ENCODE assay signal across 1 cellular context in the genomic region with DNA sequence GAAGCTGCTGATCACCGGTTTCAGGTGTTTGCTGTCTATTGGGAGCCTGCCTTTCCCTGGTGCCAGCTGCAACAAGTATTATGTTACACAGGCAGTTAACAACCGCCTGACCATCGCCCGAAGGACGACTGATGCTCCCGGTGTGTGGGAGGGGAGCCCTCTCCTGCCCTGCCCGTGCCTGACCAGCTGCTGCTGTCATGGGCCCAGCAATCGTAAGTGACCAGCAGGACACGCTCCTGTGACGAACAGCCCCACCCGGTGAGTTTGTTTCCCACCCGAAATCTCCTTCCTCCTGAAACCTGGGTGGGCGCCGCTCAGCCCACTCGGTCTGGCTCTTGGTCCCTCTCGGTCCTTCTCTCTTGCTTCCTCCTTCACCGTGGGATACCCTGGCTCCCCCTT.
TF ChIP-seq lines count a peak whose summit lies in the region.

No MANE protein-coding gene starts in this region.

TF ChIP-seq in HepG2, 621 proteins besides CTCF, POLR2A, EP300 and RAD21 (continued from another document):
- TF ChIP-seq, protein P1, sequence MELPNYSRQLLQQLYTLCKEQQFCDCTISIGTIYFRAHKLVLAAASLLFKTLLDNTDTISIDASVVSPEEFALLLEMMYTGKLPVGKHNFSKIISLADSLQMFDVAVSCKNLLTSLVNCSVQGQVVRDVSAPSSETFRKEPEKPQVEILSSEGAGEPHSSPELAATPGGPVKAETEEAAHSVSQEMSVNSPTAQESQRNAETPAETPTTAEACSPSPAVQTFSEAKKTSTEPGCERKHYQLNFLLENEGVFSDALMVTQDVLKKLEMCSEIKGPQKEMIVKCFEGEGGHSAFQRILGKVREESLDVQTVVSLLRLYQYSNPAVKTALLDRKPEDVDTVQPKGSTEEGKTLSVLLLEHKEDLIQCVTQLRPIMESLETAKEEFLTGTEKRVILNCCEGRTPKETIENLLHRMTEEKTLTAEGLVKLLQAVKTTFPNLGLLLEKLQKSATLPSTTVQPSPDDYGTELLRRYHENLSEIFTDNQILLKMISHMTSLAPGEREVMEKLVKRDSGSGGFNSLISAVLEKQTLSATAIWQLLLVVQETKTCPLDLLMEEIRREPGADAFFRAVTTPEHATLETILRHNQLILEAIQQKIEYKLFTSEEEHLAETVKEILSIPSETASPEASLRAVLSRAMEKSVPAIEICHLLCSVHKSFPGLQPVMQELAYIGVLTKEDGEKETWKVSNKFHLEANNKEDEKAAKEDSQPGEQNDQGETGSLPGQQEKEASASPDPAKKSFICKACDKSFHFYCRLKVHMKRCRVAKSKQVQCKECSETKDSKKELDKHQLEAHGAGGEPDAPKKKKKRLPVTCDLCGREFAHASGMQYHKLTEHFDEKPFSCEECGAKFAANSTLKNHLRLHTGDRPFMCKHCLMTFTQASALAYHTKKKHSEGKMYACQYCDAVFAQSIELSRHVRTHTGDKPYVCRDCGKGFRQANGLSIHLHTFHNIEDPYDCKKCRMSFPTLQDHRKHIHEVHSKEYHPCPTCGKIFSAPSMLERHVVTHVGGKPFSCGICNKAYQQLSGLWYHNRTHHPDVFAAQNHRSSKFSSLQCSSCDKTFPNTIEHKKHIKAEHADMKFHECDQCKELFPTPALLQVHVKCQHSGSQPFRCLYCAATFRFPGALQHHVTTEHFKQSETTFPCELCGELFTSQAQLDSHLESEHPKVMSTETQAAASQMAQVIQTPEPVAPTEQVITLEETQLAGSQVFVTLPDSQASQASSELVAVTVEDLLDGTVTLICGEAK (IDR thresholded peaks at IDR 0.05) = no peak
- TF ChIP-seq, protein P1 (CRISPR knock-in tag; IDR thresholded peaks at IDR 0.05) = no peak
- TF ChIP-seq, protein P2, sequence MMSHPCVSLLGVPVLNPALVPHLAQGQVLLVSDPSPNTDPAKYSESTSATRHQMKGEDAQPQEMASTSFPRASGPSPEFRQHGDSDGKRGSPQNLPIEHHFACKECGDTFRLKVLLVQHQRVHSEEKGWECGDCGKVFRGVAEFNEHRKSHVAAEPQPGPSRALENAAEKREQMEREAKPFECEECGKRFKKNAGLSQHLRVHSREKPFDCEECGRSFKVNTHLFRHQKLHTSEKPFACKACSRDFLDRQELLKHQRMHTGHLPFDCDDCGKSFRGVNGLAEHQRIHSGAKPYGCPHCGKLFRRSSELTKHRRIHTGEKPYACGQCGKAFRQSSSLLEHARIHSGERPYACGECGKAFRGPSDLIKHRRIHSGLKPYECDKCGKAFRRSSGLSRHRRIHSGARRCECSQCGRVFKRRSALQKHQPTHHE (CRISPR knock-in tag; IDR thresholded peaks at IDR 0.05; ENCODE audit: borderline replicate concordance) = no peak
- no peak for TF ChIP-seq HNF1A (IDR thresholded peaks at IDR 0.05; ENCODE audit: low read depth)
- no peak for TF ChIP-seq HNF1A (CRISPR knock-in tag; IDR thresholded peaks at IDR 0.05; ENCODE audit: borderline replicate concordance)
- TF ChIP-seq SOX13 (IDR thresholded peaks at IDR 0.05) = no peak
- TF ChIP-seq SOX13 (CRISPR knock-in tag; conservative IDR thresholded peaks at IDR 0.05 in 1 of 2, IDR thresholded peaks at IDR 0.05 in 1 of 2) = no peak
- TF ChIP-seq ZZZ3 (CRISPR knock-in tag; IDR thresholded peaks at IDR 0.05; ENCODE audit: borderline replicate concordance) = no peak
- TF ChIP-seq CHCHD3 (CRISPR knock-in tag; IDR thresholded peaks at IDR 0.05) = no peak
